Comparison of ENCODE assay signal across 9 cellular contexts in the genomic region with DNA sequence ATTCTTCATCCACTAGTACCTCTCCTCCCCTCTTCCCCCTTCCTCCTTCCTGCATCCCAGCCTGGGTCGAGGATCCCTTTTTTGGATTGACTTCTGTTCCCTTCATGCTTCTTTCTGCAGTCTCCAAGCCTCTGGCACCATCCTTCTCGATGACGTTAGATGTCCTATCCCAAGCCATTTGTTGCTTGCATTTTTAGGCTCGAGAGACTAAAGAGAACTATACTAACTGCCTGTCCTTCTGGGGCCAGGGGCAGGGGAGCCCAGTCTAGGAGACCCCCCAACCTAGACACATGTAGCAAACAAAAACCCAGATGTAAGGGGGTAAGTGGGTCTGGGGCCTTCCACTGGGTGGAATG. TPM values are rescaled to one million over a fixed set of nuclear protein-coding genes. Genes with fewer than 3 reads are reported as not detected.
DNase-seq lines count a peak whose midpoint lies in the region; ATAC-seq and TF ChIP-seq lines count a peak whose summit lies in the region.
"Had no signal": no experiment of that assay in that cellular context is flagged by ENCODE, and none has a peak within 500 bp of the region (broad histone marks: within the 10 kb centered on the region; RNA-seq: fewer than 3 reads in every experiment).

No MANE protein-coding gene starts in this region.

- H3K9me3 ChIP-seq in Karpas-422 (ENCODE audit: low read length) (no peaks in the 10 kb centered on the region), psoas muscle (no peaks in the 10 kb centered on the region)

- no peaks in the 10 kb centered on the region; the same call in 1 of the 2 replicates for H4K20me1 ChIP-seq in Karpas-422 (ENCODE audit: insufficient read depth, low read depth, low read length)

- H3K27ac ChIP-seq in ACC112 (ENCODE audit: low read depth, low read length): peak overlapping the region; percentile 65
- peak overlapping the region; percentile 35 for H3K27ac ChIP-seq in Karpas-422 (ENCODE audit: low read length)
- peak overlapping the region; percentile 78 for H3K27ac ChIP-seq in psoas muscle

- H3K4me3 ChIP-seq in ACC112 (ENCODE audit: low read depth, low read length) (peak overlapping the region; percentile 16), Karpas-422 (ENCODE audit: low read length) (no peak overlapping the region), fibroblast of mammary gland (ENCODE audit: control insufficient read depth, low read depth, low read length) (no peak overlapping the region), psoas muscle (no peak overlapping the region)

- H3K9ac ChIP-seq in Karpas-422 (ENCODE audit: low read length): peak overlapping the region; percentile 12

- ATAC-seq in psoas muscle (no peak), HG02884 (IDR thresholded peaks at IDR 0.05; ENCODE audit: unreplicated experiment) (no peak), GM19328 (IDR thresholded peaks at IDR 0.05; ENCODE audit: unreplicated experiment) (no peak), GM21381 (IDR thresholded peaks at IDR 0.05; ENCODE audit: unreplicated experiment) (no peak)

- H3K4me1 ChIP-seq in ACC112 (ENCODE audit: control insufficient read depth, insufficient read depth, low read length, unreplicated experiment): peaks cover 21% of the 10 kb centered on the region
- peaks cover 15% of the 10 kb centered on the region for H3K4me1 ChIP-seq in Karpas-422 (ENCODE audit: low read length)
- peaks cover 24% of the 10 kb centered on the region for H3K4me1 ChIP-seq in psoas muscle

- no peaks in the 10 kb centered on the region for H3K9me2 ChIP-seq in Karpas-422 (replicated peaks; ENCODE audit: insufficient read depth, low read length)

- H2AFZ ChIP-seq in ACC112 (ENCODE audit: low read length, unreplicated experiment) (no peak overlapping the region), Karpas-422 (ENCODE audit: low read length) (no peak overlapping the region)

- intact Hi-C loops in psoas muscle (cut with DNase I): no loop called here

- DNase-seq in Karpas-422 (no peak), fibroblast of mammary gland (ENCODE audit: low read depth) (peak; percentile 17), psoas muscle (no peak), NCI-H345 (lab: John Stamatoyannopoulos, UW) (no peak)
- DNase-seq: Kasumi-1 had no signal

- peak overlapping the region; percentile 2 for H3K4me2 ChIP-seq in Karpas-422 (ENCODE audit: low read depth, low read length, poor library complexity, severe bottlenecking)

- WGBS in psoas muscle, 3 donors: 15 to 28% (median 21%) methylated on average over 4 of the region's 4 CpGs

- H3K36me3 ChIP-seq in ACC112 (ENCODE audit: insufficient read depth, low read length) (no peaks in the 10 kb centered on the region; the same call in 1 of the 2 replicates), Karpas-422 (ENCODE audit: insufficient read depth, low read length) (peaks cover 17% of the 10 kb centered on the region), psoas muscle (ENCODE audit: insufficient read depth in 1 of 2, low read depth in 1 of 2) (peaks cover 0 to 43% of the 10 kb centered on the region in 2 donors)

- H3K79me2 ChIP-seq in ACC112 (ENCODE audit: control insufficient read depth, insufficient read depth, low read length, unreplicated experiment): peaks cover 4% of the 10 kb centered on the region
- peaks cover 25% of the 10 kb centered on the region for H3K79me2 ChIP-seq in Karpas-422 (ENCODE audit: low read length)

- TF ChIP-seq CTCF in fibroblast of mammary gland (conservative IDR thresholded peaks at IDR 0.05; ENCODE audit: control insufficient read depth, insufficient read depth, low read depth, low read length) (no peak), psoas muscle (IDR thresholded peaks at IDR 0.05) (no peak)

- H3K27me3 ChIP-seq in ACC112 (ENCODE audit: insufficient read depth, low read length) (no peaks in the 10 kb centered on the region), Karpas-422 (ENCODE audit: low read length) (no peaks in the 10 kb centered on the region), psoas muscle (ENCODE audit: insufficient read depth in 3 of 3, low read length in 2 of 3) (no peaks in the 10 kb centered on the region)

RNA-seq across cellular contexts. Expression of a gene that starts 23.9 kb away (rescaled TPM):
- total RNA-seq in Karpas-422 (2014; rRNA removed; shearing (Covaris generic); ENCODE audit: low replicate concordance): 22.9 and 49.0 TPM in 2 replicates
- total RNA-seq in psoas muscle: 10 to 100 TPM in 1 of 4 donors, 1 to 10 TPM in 3; 7.9 to 11.6 (median 8.2) TPM
- 10 to 100 TPM in 1 of 3 donors, 1 to 10 TPM in 2; 6.9 to 13.7 (median 9.5) TPM for polyA plus RNA-seq in psoas muscle

RNA-seq across cellular contexts. Expression of a gene that starts 35.7 kb away (rescaled TPM):
- 30.9 and 52.5 TPM in 2 replicates for total RNA-seq in Karpas-422 (2014; rRNA removed; shearing (Covaris generic); ENCODE audit: low replicate concordance)
- total RNA-seq in psoas muscle: 10 to 100 TPM in 1 of 4 donors, 1 to 10 TPM in 3; 5.1 to 12.8 (median 7.2) TPM
- 1 to 10 TPM; 1.7 to 3.7 (median 2.2) TPM for polyA plus RNA-seq in psoas muscle

RNA-seq across cellular contexts. Expression of a gene that starts 43.5 kb away (rescaled TPM):
- total RNA-seq in Karpas-422 (2014; rRNA removed; shearing (Covaris generic); ENCODE audit: low replicate concordance): 23.9 and 28.3 TPM in 2 replicates
- total RNA-seq in psoas muscle: 10 to 100 TPM in 1 of 4 donors, 1 to 10 TPM in 3; 7.1 to 13.2 (median 9.4) TPM
- polyA plus RNA-seq in psoas muscle: 10 to 100 TPM in 2 of 3 donors, 1 to 10 TPM in 1; 8.3 to 12.8 (median 11.0) TPM

RNA-seq across cellular contexts. Expression of a gene that starts 46.6 kb away (rescaled TPM):
- 27.9 and 42.7 TPM in 2 replicates for total RNA-seq in Karpas-422 (2014; rRNA removed; shearing (Covaris generic); ENCODE audit: low replicate concordance)
- total RNA-seq in psoas muscle: 100 to 1,000 TPM; 109 to 278 (median 164) TPM
- polyA plus RNA-seq in psoas muscle: 100 to 1,000 TPM; 115 to 174 (median 149) TPM
